ENCODE assay signal across 25 cellular contexts in genomic region chr2:58293056-58293455, GRCh38. TPM values are rescaled to one million over a fixed set of nuclear protein-coding genes. Genes with fewer than 3 reads are reported as not detected.
DNase-seq lines count a peak whose midpoint lies in the region; ATAC-seq, FAIRE-seq and TF ChIP-seq lines count a peak whose summit lies in the region.
"Had no signal": no experiment of that assay in that cellular context is flagged by ENCODE, and none has a peak within 500 bp of the region (broad histone marks: within the 10 kb centered on the region; RNA-seq: fewer than 3 reads in every experiment).

No MANE protein-coding gene starts in this region.

- no peaks in the 10 kb centered on the region for H3K27me3 Mint-ChIP-seq in glutamatergic neuron (ENCODE audit: unreplicated experiment)

- TF ChIP-seq POLR2A in A549 (IDR thresholded peaks at IDR 0.05; ENCODE audit: low read length): no peak

- H3K4me2 ChIP-seq in A549: no peak overlapping the region
- H3K4me2 ChIP-seq: BLaER1 treated with 17β-estradiol and CSF1 and Interleukin-3, amounts not matched to agents 10 nM and 100 nM; GM23338 had no signal

- H3K27ac ChIP-seq in A549: no peak overlapping the region
- H3K27ac ChIP-seq: 22Rv1; BLaER1 treated with 17β-estradiol and CSF1 and Interleukin-3, amounts not matched to agents 10 nM and 100 nM had no signal

- no peaks in the 10 kb centered on the region for H3K4me1 ChIP-seq in A549
- H3K4me1 ChIP-seq: BE2C; BLaER1 treated with 17β-estradiol and CSF1 and Interleukin-3, amounts not matched to agents 10 nM and 100 nM had no signal

- H3K9me3 Mint-ChIP-seq in glutamatergic neuron (ENCODE audit: unreplicated experiment): no peaks in the 10 kb centered on the region
- H3K9me3 Mint-ChIP-seq: CD4-positive, alpha-beta T cell; CD8-positive, alpha-beta memory T cell; GM23338; H9 had no signal

- 91% methylated on average over 1 of the region's 1 CpG for WGBS in A549 (ENCODE audit: missing lambda C conversion rate)

- FAIRE-seq in A549 (lab: Jason Lieb, UNC): peak; percentile 92
- FAIRE-seq: A204.1, GM12878 had no signal

- CTCF ChIA-PET in A549 (lab: Yijun Ruan, JAX): interaction anchor here (1.0 kb wide), 1 partner anchor 10 kb away, joined by 3 read pairs; no protein-coding TSS in a partner anchor

- POLR2A ChIA-PET in A549 (lab: Yijun Ruan, JAX): no interaction called here

- no peaks in the 10 kb centered on the region for H3K36me3 Mint-ChIP-seq in glutamatergic neuron (ENCODE audit: unreplicated experiment)
- H3K36me3 Mint-ChIP-seq: CD14-positive monocyte; CD8-positive, alpha-beta memory T cell had no signal

- DNase-seq in A549 (ENCODE audit: low read depth in 1 of 2, low spot score in 1 of 2): no peak
- peak; percentile 59 for DNase-seq in globus pallidus (ENCODE audit: low spot score)
- DNase-seq in midbrain (lab: John Stamatoyannopoulos, UW): peak; percentile 9
- DNase-seq in putamen (ENCODE audit: low spot score): peak; percentile 15
- DNase-seq in NCI-H1417 treated with DMSO at 0.1 percent for 48 hours (lab: John Stamatoyannopoulos, UW): no peak
- DNase-seq in glutamatergic neuron: no peak
- DNase-seq: ACHN; AML-193; BE2C; CD4-positive, alpha-beta T cell; CD8-positive, alpha-beta memory T cell; DMS 273 treated with DMSO at 0.1 percent for 48 hours; DMS79; EL; GDM1; H9 had no signal

- H3K4me1 Mint-ChIP-seq in glutamatergic neuron (ENCODE audit: low read depth, unreplicated experiment): peaks cover 8% of the 10 kb centered on the region
- H3K4me1 Mint-ChIP-seq: CD14-positive monocyte; CD8-positive, alpha-beta memory T cell had no signal

- no peak overlapping the region for H3K4me3 Mint-ChIP-seq in glutamatergic neuron (ENCODE audit: unreplicated experiment)
- H3K4me3 Mint-ChIP-seq: CD14-positive monocyte; CD4-positive, alpha-beta T cell; CD8-positive, alpha-beta memory T cell; GM23338; H9 had no signal

- TF ChIP-seq EP300 in A549 (IDR thresholded peaks at IDR 0.05): no peak

- no peaks in the 10 kb centered on the region for H3K9me3 ChIP-seq in A549
- H3K9me3 ChIP-seq: BE2C; BLaER1 treated with 17β-estradiol and CSF1 and Interleukin-3, amounts not matched to agents 10 nM and 100 nM had no signal

- no peak overlapping the region for H3K4me3 ChIP-seq in A549
- H3K4me3 ChIP-seq: BLaER1 treated with 17β-estradiol and CSF1 and Interleukin-3, amounts not matched to agents 10 nM and 100 nM; GM12878; GM23338 had no signal

- TF ChIP-seq CTCF in A549 (IDR thresholded peaks at IDR 0.05): no peak
- no peak for TF ChIP-seq CTCF in glutamatergic neuron (IDR thresholded peaks at IDR 0.05; ENCODE audit: partially characterized antibody, unreplicated experiment)

- no peak overlapping the region for H3K27ac Mint-ChIP-seq in glutamatergic neuron (ENCODE audit: unreplicated experiment)
- H3K27ac Mint-ChIP-seq: CD14-positive monocyte; CD4-positive, alpha-beta T cell; CD8-positive, alpha-beta memory T cell; GM23338; H9 had no signal

- no peak for TF ChIP-seq RAD21 in A549 (conservative IDR thresholded peaks at IDR 0.05 in 1 of 2, IDR thresholded peaks at IDR 0.05 in 1 of 2)

- ATAC-seq in A549: no peak
- no peak for ATAC-seq in GM18873 (IDR thresholded peaks at IDR 0.05; ENCODE audit: low FRiP score, unreplicated experiment)
- no peak for ATAC-seq in GM21786 (IDR thresholded peaks at IDR 0.05; ENCODE audit: unreplicated experiment)
- ATAC-seq: GM12878, GM23338, HCT116 had no signal

TF ChIP-seq in A549, 52 proteins besides CTCF, POLR2A, EP300 and RAD21:
- no peak for TF ChIP-seq ESRRA (IDR thresholded peaks at IDR 0.05; ENCODE audit: borderline replicate concordance, low read length)
- TF ChIP-seq, protein P1, sequence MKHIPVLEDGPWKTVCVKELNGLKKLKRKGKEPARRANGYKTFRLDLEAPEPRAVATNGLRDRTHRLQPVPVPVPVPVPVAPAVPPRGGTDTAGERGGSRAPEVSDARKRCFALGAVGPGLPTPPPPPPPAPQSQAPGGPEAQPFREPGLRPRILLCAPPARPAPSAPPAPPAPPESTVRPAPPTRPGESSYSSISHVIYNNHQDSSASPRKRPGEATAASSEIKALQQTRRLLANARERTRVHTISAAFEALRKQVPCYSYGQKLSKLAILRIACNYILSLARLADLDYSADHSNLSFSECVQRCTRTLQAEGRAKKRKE (CRISPR knock-in tag; IDR thresholded peaks at IDR 0.05; ENCODE audit: low read depth): no peak
- TF ChIP-seq MAFK (IDR thresholded peaks at IDR 0.05; ENCODE audit: partially characterized antibody): no peak
- no peak for TF ChIP-seq HOXA7 (CRISPR knock-in tag; IDR thresholded peaks at IDR 0.05)
- TF ChIP-seq MAZ (IDR thresholded peaks at IDR 0.05; ENCODE audit: borderline replicate concordance, low read depth, low read length): no peak
- no peak for TF ChIP-seq CBX2 (IDR thresholded peaks at IDR 0.05; ENCODE audit: borderline replicate concordance, low read depth)
- TF ChIP-seq HOXB13 (CRISPR knock-in tag; IDR thresholded peaks at IDR 0.05; ENCODE audit: low read depth): no peak
- no peak for TF ChIP-seq JUNB (IDR thresholded peaks at IDR 0.05)
- no peak for TF ChIP-seq SMC3 (IDR thresholded peaks at IDR 0.05)
- no peak for TF ChIP-seq KDM5A (IDR thresholded peaks at IDR 0.05)
- TF ChIP-seq, protein P2, sequence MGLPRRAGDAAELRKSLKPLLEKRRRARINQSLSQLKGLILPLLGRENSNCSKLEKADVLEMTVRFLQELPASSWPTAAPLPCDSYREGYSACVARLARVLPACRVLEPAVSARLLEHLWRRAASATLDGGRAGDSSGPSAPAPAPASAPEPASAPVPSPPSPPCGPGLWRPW (IDR thresholded peaks at IDR 0.05): no peak
- TF ChIP-seq HMGXB4 (CRISPR knock-in tag; IDR thresholded peaks at IDR 0.05; ENCODE audit: borderline replicate concordance): no peak
- TF ChIP-seq, protein P3, sequence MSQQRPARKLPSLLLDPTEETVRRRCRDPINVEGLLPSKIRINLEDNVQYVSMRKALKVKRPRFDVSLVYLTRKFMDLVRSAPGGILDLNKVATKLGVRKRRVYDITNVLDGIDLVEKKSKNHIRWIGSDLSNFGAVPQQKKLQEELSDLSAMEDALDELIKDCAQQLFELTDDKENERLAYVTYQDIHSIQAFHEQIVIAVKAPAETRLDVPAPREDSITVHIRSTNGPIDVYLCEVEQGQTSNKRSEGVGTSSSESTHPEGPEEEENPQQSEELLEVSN (IDR thresholded peaks at IDR 0.05; ENCODE audit: borderline replicate concordance, low read depth): no peak
- TF ChIP-seq CBX8 (IDR thresholded peaks at IDR 0.05): no peak
- no peak for TF ChIP-seq ZNF302 (CRISPR knock-in tag; IDR thresholded peaks at IDR 0.05)
- no peak for TF ChIP-seq SREBF2 (IDR thresholded peaks at IDR 0.05)
- no peak for TF ChIP-seq RARB (CRISPR knock-in tag; IDR thresholded peaks at IDR 0.05)
- TF ChIP-seq, protein P4, sequence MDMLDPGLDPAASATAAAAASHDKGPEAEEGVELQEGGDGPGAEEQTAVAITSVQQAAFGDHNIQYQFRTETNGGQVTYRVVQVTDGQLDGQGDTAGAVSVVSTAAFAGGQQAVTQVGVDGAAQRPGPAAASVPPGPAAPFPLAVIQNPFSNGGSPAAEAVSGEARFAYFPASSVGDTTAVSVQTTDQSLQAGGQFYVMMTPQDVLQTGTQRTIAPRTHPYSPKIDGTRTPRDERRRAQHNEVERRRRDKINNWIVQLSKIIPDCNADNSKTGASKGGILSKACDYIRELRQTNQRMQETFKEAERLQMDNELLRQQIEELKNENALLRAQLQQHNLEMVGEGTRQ (IDR thresholded peaks at IDR 0.05): no peak

RNA-seq across cellular contexts. Expression of gene FANCL, which starts 51.9 kb away (rescaled TPM):
- polyA plus RNA-seq in A549 (2011; rRNA removed) (50.5 and 68.8 TPM in 2 replicates), A549 (2017; fragmentation: RNase III; extraction: RNeasy Plus Mini Kit Qiagen cat#74134 plus additional on column Dnase treatment) (33.8 to 34.4 TPM (median 34.1 TPM) in 3 replicates)
- 23.6 and 24.8 TPM in 2 replicates for polyA plus RNA-seq in A549 (2012; cell fraction: cytosol; rRNA removed)
- polyA plus RNA-seq in A549 (2012; cell fraction: nucleus; rRNA removed): 14.1 and 28.7 TPM in 2 replicates
- polyA minus RNA-seq in A549 (2011; rRNA and poly(A)+ RNA removed): 24.0 and 26.7 TPM in 2 replicates
- 16.5 TPM for total RNA-seq in glutamatergic neuron (ENCODE audit: unreplicated experiment)

Comparison
In these comparisons a context has a peak if more than half of its experiments do, and no peak if none do; other contexts are left out.
1. DNase-seq: peak in globus pallidus (single experiment), midbrain (single experiment) and putamen (single experiment); none in A549 (0 of 2), NCI-H1417 treated with DMSO at 0.1 percent for 48 hours (single experiment) and glutamatergic neuron (single experiment).